ENCODE assay signal across 1 cellular context in the genomic region with DNA sequence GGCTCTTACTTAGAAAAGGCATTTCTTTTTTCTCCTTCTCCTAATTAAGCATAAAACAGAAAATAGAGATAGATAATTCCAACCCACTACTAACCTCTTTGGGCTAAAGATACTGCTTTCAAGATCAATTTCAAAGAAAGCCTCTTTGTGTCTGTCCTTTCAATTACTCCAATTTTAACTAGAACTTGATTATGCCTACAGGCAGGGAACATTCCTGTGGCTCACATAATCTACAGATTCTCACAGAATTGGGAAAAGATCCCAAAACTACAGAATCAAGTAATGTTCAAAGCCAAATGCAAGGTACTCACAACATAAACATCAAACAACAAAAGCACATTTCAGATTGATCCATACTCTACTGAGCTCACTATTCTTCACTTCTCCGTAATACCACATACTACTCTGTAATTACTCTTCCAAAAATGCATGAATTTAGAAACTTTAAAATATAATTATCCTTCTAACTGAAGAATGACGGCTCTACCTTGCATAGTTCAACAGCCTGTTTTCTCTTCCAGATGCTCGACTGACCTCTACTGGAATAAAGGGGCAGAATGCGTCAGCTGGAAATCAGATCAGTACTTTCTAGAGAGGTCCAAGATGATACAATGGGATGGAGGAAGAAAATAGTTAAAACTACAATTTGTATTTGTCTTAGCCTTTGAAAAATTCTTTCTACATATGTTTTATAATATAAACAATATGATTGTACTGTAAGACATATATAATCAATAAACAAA.
TF ChIP-seq lines count a peak whose summit lies in the region.

No MANE protein-coding gene starts in this region.

TF ChIP-seq in SK-N-SH treated with all-trans-retinoic acid at 6 μM for 48 hours, 23 proteins besides CTCF, POLR2A, EP300 and RAD21 (continued from another document):
- TF ChIP-seq, protein P1, sequence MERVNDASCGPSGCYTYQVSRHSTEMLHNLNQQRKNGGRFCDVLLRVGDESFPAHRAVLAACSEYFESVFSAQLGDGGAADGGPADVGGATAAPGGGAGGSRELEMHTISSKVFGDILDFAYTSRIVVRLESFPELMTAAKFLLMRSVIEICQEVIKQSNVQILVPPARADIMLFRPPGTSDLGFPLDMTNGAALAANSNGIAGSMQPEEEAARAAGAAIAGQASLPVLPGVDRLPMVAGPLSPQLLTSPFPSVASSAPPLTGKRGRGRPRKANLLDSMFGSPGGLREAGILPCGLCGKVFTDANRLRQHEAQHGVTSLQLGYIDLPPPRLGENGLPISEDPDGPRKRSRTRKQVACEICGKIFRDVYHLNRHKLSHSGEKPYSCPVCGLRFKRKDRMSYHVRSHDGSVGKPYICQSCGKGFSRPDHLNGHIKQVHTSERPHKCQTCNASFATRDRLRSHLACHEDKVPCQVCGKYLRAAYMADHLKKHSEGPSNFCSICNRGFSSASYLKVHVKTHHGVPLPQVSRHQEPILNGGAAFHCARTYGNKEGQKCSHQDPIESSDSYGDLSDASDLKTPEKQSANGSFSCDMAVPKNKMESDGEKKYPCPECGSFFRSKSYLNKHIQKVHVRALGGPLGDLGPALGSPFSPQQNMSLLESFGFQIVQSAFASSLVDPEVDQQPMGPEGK (CRISPR knock-in tag; IDR thresholded peaks at IDR 0.05; ENCODE audit: borderline replicate concordance) = no peak
- TF ChIP-seq ZFP30 (CRISPR knock-in tag; IDR thresholded peaks at IDR 0.05) = no peak
- TF ChIP-seq CSDC2 (CRISPR knock-in tag; IDR thresholded peaks at IDR 0.05) = no peak
- TF ChIP-seq ZNF565 (CRISPR knock-in tag; conservative IDR thresholded peaks at IDR 0.05; ENCODE audit: low read depth) = no peak
- no peak for TF ChIP-seq GLIS3 (CRISPR knock-in tag; IDR thresholded peaks at IDR 0.05)
- TF ChIP-seq SNAI2 (CRISPR knock-in tag; IDR thresholded peaks at IDR 0.05) = no peak
- TF ChIP-seq ISL1 (CRISPR knock-in tag; IDR thresholded peaks at IDR 0.05) = no peak
- TF ChIP-seq PPARA (CRISPR knock-in tag; IDR thresholded peaks at IDR 0.05; ENCODE audit: borderline replicate concordance) = no peak
- no peak for TF ChIP-seq ARNTL (CRISPR knock-in tag; IDR thresholded peaks at IDR 0.05; ENCODE audit: borderline replicate concordance, low read depth)
